Comparison of ENCODE assay signal across 1 cellular context in the genomic region with DNA sequence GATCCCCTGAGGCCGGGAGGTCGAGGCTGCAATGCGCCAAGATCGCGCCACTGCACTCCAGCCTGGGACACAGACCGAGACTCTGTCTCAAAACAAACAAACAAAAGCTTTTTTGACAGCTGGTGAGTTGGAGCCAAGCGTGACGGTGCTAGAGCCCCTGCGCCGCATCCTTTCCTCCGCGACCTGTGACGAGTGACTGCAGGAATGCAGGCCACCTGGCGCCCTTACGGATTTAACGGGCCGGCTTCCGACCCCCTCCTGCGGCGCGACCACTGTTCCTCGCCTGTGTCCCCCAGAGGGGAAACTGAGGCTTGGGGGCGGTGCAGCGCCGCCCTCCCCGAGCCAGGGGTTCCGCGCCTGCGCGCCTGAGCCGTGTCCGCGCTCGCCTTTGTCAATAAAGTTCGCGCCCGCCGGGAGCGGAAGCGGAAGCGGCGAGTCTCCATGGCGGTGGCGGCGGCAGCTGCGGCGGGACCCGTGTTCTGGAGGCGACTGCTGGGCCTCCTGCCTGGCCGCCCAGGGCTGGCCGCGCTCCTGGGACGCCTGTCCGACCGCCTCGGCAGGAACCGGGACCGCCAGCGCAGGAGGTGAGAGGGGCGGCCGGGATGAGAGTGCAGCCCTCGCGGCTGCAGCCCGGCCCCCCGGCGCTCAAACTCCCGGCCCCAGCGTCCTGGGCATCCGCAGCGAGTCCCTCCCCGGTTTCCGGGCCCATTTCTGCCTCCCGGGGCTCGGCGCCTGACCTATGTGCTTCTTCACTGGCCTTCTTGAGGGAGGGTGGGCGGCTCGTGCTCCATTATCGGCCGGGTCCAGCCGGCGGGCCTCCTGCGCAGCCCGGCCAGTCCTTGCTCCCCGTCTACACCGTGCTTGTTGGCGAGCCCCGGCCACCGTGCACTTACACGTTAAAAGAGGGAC.
TF ChIP-seq lines count a peak whose summit lies in the region.

A gene with protein sequence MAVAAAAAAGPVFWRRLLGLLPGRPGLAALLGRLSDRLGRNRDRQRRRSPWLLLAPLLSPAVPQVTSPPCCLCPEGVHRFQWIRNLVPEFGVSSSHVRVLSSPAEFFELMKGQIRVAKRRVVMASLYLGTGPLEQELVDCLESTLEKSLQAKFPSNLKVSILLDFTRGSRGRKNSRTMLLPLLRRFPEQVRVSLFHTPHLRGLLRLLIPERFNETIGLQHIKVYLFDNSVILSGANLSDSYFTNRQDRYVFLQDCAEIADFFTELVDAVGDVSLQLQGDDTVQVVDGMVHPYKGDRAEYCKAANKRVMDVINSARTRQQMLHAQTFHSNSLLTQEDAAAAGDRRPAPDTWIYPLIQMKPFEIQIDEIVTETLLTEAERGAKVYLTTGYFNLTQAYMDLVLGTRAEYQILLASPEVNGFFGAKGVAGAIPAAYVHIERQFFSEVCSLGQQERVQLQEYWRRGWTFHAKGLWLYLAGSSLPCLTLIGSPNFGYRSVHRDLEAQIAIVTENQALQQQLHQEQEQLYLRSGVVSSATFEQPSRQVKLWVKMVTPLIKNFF (plus strand): TSS at position 425 of the 909 bp plus-strand sequence. CDS start 17 bp downstream, at position 442.

TF ChIP-seq in A549, 52 proteins besides CTCF, POLR2A, EP300 and RAD21 (continued from another document):
- TF ChIP-seq FOSL2 (IDR thresholded peaks at IDR 0.05) = no peak
- TF ChIP-seq FOSL2 (CRISPR knock-in tag; IDR thresholded peaks at IDR 0.05) = peak; percentile 35; the same call in 1 of the 2 replicates
- TF ChIP-seq MAZ (IDR thresholded peaks at IDR 0.05; ENCODE audit: borderline replicate concordance, low read depth, low read length) = 0 out of 2 replicates have a peak, but pooled peaks have one; percentile 21
- TF ChIP-seq RARB (CRISPR knock-in tag; IDR thresholded peaks at IDR 0.05) = no peak
- TF ChIP-seq RCOR1 (IDR thresholded peaks at IDR 0.05; ENCODE audit: low read depth, low read length) = no peak
- TF ChIP-seq, protein P1, sequence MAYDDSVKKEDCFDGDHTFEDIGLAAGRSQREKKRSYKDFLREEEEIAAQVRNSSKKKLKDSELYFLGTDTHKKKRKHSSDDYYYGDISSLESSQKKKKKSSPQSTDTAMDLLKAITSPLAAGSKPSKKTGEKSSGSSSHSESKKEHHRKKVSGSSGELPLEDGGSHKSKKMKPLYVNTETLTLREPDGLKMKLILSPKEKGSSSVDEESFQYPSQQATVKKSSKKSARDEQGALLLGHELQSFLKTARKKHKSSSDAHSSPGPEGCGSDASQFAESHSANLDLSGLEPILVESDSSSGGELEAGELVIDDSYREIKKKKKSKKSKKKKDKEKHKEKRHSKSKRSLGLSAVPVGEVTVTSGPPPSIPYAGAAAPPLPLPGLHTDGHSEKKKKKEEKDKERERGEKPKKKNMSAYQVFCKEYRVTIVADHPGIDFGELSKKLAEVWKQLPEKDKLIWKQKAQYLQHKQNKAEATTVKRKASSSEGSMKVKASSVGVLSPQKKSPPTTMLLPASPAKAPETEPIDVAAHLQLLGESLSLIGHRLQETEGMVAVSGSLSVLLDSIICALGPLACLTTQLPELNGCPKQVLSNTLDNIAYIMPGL (CRISPR knock-in tag; IDR thresholded peaks at IDR 0.05; ENCODE audit: borderline replicate concordance) = 0 out of 2 replicates have a peak, but pooled peaks have one; percentile 26
